Comparison of ENCODE assay signal across 10 cellular contexts in the genomic region with DNA sequence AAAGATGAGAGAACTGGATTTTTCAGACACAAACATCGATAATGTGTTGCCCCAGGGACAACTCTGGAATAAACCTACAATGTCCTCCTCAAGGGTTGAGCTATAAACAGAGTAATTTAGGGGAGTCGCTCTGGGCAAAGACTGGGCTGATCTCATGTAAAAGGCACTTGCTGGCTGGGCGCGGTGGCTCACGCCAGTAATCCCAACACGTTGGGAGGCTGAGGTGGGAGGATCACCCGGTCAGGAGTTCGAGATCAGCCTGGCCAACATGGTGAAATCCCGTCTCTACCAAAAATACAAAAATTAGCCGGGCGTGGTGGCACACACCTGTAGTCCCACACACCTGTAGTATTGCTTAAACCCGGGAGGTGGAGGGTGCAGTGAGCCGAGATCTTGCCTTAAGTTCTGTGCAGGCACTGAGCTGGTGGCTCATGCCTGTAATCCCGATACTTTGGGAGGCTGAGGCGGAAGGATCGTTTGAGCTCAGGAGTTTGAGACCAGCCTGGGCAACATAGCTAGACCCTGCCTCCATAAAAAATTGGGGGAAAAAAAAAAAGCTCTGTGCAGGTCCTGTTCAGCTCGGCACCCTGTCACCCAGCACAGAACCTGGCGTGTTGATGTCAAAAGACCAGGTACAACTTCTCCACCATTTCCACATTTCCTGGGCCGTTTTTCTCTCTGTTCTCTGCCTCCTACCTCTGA. TPM values are rescaled to one million over a fixed set of nuclear protein-coding genes. Genes with fewer than 3 reads are reported as not detected.
DNase-seq lines count a peak whose midpoint lies in the region; ATAC-seq and TF ChIP-seq lines count a peak whose summit lies in the region.
"Had no signal": no experiment of that assay in that cellular context is flagged by ENCODE, and none has a peak within 500 bp of the region (broad histone marks: within the 10 kb centered on the region; RNA-seq: fewer than 3 reads in every experiment).

No MANE protein-coding gene starts in this region.

- ATAC-seq in stimulated activated naive CD8-positive, alpha-beta T cell treated with anti-CD3 and anti-CD28 coated beads, Interleukin-15, amount 100 ng/mL, for 72 hours: no peak
- ATAC-seq in GM18520 (IDR thresholded peaks at IDR 0.05; ENCODE audit: unreplicated experiment): no peak

- H3K4me3 ChIP-seq in WI38 (ENCODE audit: low read depth, low read length) (peak overlapping the region; percentile 76; the same call in 1 of the 2 replicates), foreskin fibroblast (ENCODE audit: low read depth in 1 of 2, low read length in 2 of 2) (peak overlapping the region; percentile 88 to 97)

- intact Hi-C loops in activated naive CD4-positive, alpha-beta T cell treated with anti-CD3 and anti-CD28 coated beads for 36 hours (cut with micrococcal nuclease): loop anchor here (2.0 to 5.0 kb wide), 2 partner anchors 110 to 217 kb away; partner anchors contain the start of gene CCL25

- H3K27ac Mint-ChIP-seq in activated naive CD4-positive, alpha-beta T cell treated with anti-CD3 and anti-CD28 coated beads for 36 hours: peak overlapping the region; percentile 43
- H3K27ac Mint-ChIP-seq in stimulated activated naive CD8-positive, alpha-beta T cell treated with anti-CD3 and anti-CD28 coated beads, Interleukin-15, amount 100 ng/mL, for 72 hours: peak overlapping the region in 1 of 2 donors; percentile 99

- no peaks in the 10 kb centered on the region for H3K27me3 Mint-ChIP-seq in activated naive CD4-positive, alpha-beta T cell treated with anti-CD3 and anti-CD28 coated beads for 36 hours (ENCODE audit: low read depth)
- no peaks in the 10 kb centered on the region for H3K27me3 Mint-ChIP-seq in stimulated activated naive CD8-positive, alpha-beta T cell treated with anti-CD3 and anti-CD28 coated beads, Interleukin-15, amount 100 ng/mL, for 72 hours

- H3K36me3 Mint-ChIP-seq in activated naive CD4-positive, alpha-beta T cell treated with anti-CD3 and anti-CD28 coated beads for 36 hours (ENCODE audit: low read depth): peaks cover 16% of the 10 kb centered on the region

- H3K4me3 Mint-ChIP-seq in activated naive CD4-positive, alpha-beta T cell treated with anti-CD3 and anti-CD28 coated beads for 36 hours: peak overlapping the region; percentile 95
- H3K4me3 Mint-ChIP-seq in stimulated activated naive CD8-positive, alpha-beta T cell treated with anti-CD3 and anti-CD28 coated beads, Interleukin-15, amount 100 ng/mL, for 72 hours: peak overlapping the region; percentile 93 to 96

- no peak for DNase-seq in activated naive CD4-positive, alpha-beta T cell treated with anti-CD3 and anti-CD28 coated beads for 36 hours
- DNase-seq in activated naive CD4-positive, alpha-beta T cell treated with anti-CD3 and anti-CD28 coated beads, Interleukin-2, amount 50 U/mL, for 16 hours: no peak
- DNase-seq in foreskin fibroblast (no peak), NCI-H2107 treated with DMSO at 0.1 percent for 48 hours (lab: John Stamatoyannopoulos, UW; ENCODE audit: unreplicated experiment) (no peak), iPS-NIHi11 (ENCODE audit: low spot score) (no peak)
- no peak for DNase-seq in stimulated activated naive CD8-positive, alpha-beta T cell treated with anti-CD3 and anti-CD28 coated beads, Interleukin-15, amount 100 ng/mL, for 72 hours
- DNase-seq: NCI-H524 treated with DMSO at 0.1 percent for 48 hours, retina had no signal

- no peaks in the 10 kb centered on the region for H3K9me3 Mint-ChIP-seq in activated naive CD4-positive, alpha-beta T cell treated with anti-CD3 and anti-CD28 coated beads for 36 hours
- H3K9me3 Mint-ChIP-seq in stimulated activated naive CD8-positive, alpha-beta T cell treated with anti-CD3 and anti-CD28 coated beads, Interleukin-15, amount 100 ng/mL, for 72 hours: no peaks in the 10 kb centered on the region

- H3K4me1 Mint-ChIP-seq in activated naive CD4-positive, alpha-beta T cell treated with anti-CD3 and anti-CD28 coated beads for 36 hours (ENCODE audit: low read depth): peaks cover 41% of the 10 kb centered on the region
- H3K4me1 Mint-ChIP-seq in stimulated activated naive CD8-positive, alpha-beta T cell treated with anti-CD3 and anti-CD28 coated beads, Interleukin-15, amount 100 ng/mL, for 72 hours: peaks cover 54% of the 10 kb centered on the region

- CTCF ChIA-PET in activated naive CD4-positive, alpha-beta T cell treated with anti-CD3 and anti-CD28 coated beads for 36 hours (lab: Charles Lee): interaction anchor here (0.6 kb wide), 1 partner anchor 72 kb away, joined by 4 read pairs; no protein-coding TSS in a partner anchor

- TF ChIP-seq CTCF in WI38 (IDR thresholded peaks at IDR 0.05; ENCODE audit: low read depth, low read length): no peak
- no peak for TF ChIP-seq CTCF in foreskin fibroblast (IDR thresholded peaks at IDR 0.05; ENCODE audit: low read depth, low read length)

RNA-seq across cellular contexts. Expression of gene TIMM44, which starts 1.4 kb away (rescaled TPM):
- 10 to 100 TPM; 88.8 to 88.9 TPM for total RNA-seq in activated naive CD4-positive, alpha-beta T cell treated with anti-CD3 and anti-CD28 coated beads for 36 hours

RNA-seq across cellular contexts. Expression of gene CTXN1, which starts 16.1 kb away (rescaled TPM):
- total RNA-seq in activated naive CD4-positive, alpha-beta T cell treated with anti-CD3 and anti-CD28 coated beads for 36 hours: under 1 TPM in 1 of 2 experiments, not detected in 1; 0.43 TPM

RNA-seq across cellular contexts. Expression of gene SNAPC2, which starts 21.9 kb away (rescaled TPM):
- total RNA-seq in activated naive CD4-positive, alpha-beta T cell treated with anti-CD3 and anti-CD28 coated beads for 36 hours: 10 to 100 TPM; 10.9 to 12.4 TPM

RNA-seq across cellular contexts. Expression of gene TGFBR3L, which starts 27.4 kb away (rescaled TPM):
- 1 to 10 TPM; 1.7 to 3.7 TPM for total RNA-seq in activated naive CD4-positive, alpha-beta T cell treated with anti-CD3 and anti-CD28 coated beads for 36 hours

RNA-seq across cellular contexts. Expression of gene MAP2K7, which starts 38.4 kb away (rescaled TPM):
- 10 to 100 TPM; 39.1 to 39.8 TPM for total RNA-seq in activated naive CD4-positive, alpha-beta T cell treated with anti-CD3 and anti-CD28 coated beads for 36 hours
